In genomic region chr5:34657550-34657921, GRCh38 we compare ENCODE assay signal across 9 cellular contexts. TPM values are rescaled to one million over a fixed set of nuclear protein-coding genes. Genes with fewer than 3 reads are reported as not detected.
A peak's percentile ranks its signal among the peaks of the same experiment; 100 is the strongest.
DNase-seq lines count a peak whose midpoint lies in the region; ATAC-seq and TF ChIP-seq lines count a peak whose summit lies in the region.
"Had no signal": no experiment of that assay in that cellular context is flagged by ENCODE, and none has a peak within 500 bp of the region (broad histone marks: within the 10 kb centered on the region; RNA-seq: fewer than 3 reads in every experiment).

No MANE protein-coding gene starts in this region.

- no peak overlapping the region for H3K27ac Mint-ChIP-seq in T-helper 2 cell treated with Interferon-gamma antibody and Interleukin-4, amounts not matched to agents 5 μg/mL and 100 μg/mL, for 36 hours
- H3K27ac Mint-ChIP-seq in T-cell = peak overlapping the region; percentile 1 to 31

- H3K4me3 ChIP-seq in fibroblast of pulmonary artery (replicated peaks; ENCODE audit: low read depth, low read length) = peak overlapping the region; percentile 86

- peaks cover 52% of the 10 kb centered on the region for H3K27me3 Mint-ChIP-seq in T-helper 2 cell treated with Interferon-gamma antibody and Interleukin-4, amounts not matched to agents 5 μg/mL and 100 μg/mL, for 36 hours (ENCODE audit: low read depth)
- H3K27me3 Mint-ChIP-seq in T-cell = peaks cover 34 to 40% of the 10 kb centered on the region in 2 donors

- ATAC-seq in T-cell (replicated peaks in 1 of 4) (no peak), GM19395 (IDR thresholded peaks at IDR 0.05; ENCODE audit: unreplicated experiment) (no peak), HG03039 (IDR thresholded peaks at IDR 0.05; ENCODE audit: unreplicated experiment) (no peak)
- no peak for ATAC-seq in activated CD4-positive, CD25-positive, alpha-beta regulatory T cell treated with anti-CD3 and anti-CD28 coated beads, Interleukin-2, amount 50 U/mL, for 24 hours
- ATAC-seq: body of pancreas had no signal

- H3K9me3 Mint-ChIP-seq in T-helper 2 cell treated with Interferon-gamma antibody and Interleukin-4, amounts not matched to agents 5 μg/mL and 100 μg/mL, for 36 hours = no peaks in the 10 kb centered on the region
- no peaks in the 10 kb centered on the region for H3K9me3 Mint-ChIP-seq in T-cell

- peak overlapping the region; percentile 62 for H3K4me3 Mint-ChIP-seq in T-helper 2 cell treated with Interferon-gamma antibody and Interleukin-4, amounts not matched to agents 5 μg/mL and 100 μg/mL, for 36 hours
- H3K4me3 Mint-ChIP-seq in T-cell = peak overlapping the region; percentile 69 to 98 (median 76)

- no peak for TF ChIP-seq CTCF in fibroblast of pulmonary artery (IDR thresholded peaks at IDR 0.05; ENCODE audit: low read length, missing control alignments)

- no peaks in the 10 kb centered on the region for H3K36me3 Mint-ChIP-seq in T-helper 2 cell treated with Interferon-gamma antibody and Interleukin-4, amounts not matched to agents 5 μg/mL and 100 μg/mL, for 36 hours (ENCODE audit: low read depth)
- no peaks in the 10 kb centered on the region for H3K36me3 Mint-ChIP-seq in T-cell

- H3K4me1 Mint-ChIP-seq in T-helper 2 cell treated with Interferon-gamma antibody and Interleukin-4, amounts not matched to agents 5 μg/mL and 100 μg/mL, for 36 hours (ENCODE audit: low read depth) = peaks cover 2% of the 10 kb centered on the region
- H3K4me1 Mint-ChIP-seq in T-cell = peaks cover 21 to 26% (median 24%) of the 10 kb centered on the region in 3 donors

- CTCF ChIA-PET in T-cell (lab: Charles Lee) = no interaction called here

- POLR2A ChIA-PET in T-cell (lab: Charles Lee) = no interaction called here

- DNase-seq in T-helper 2 cell treated with Interferon-gamma antibody and Interleukin-4, amounts not matched to agents 5 μg/mL and 100 μg/mL, for 36 hours (ENCODE audit: low spot score) = no peak
- DNase-seq in T-helper 2 cell = no peak
- DNase-seq in T-cell = no peak
- peak; percentile 74 for DNase-seq in fibroblast of pulmonary artery (ENCODE audit: low read depth)
- peak; percentile 7 for DNase-seq in occipital lobe (lab: John Stamatoyannopoulos, UW)

RNA-seq across cellular contexts. Expression of gene RAI14, which starts 1.4 kb away (rescaled TPM):
- total RNA-seq in T-cell = 1 to 10 TPM in 2 of 5 donors, under 1 TPM in 3; 0.59 to 2.2 (median 0.96) TPM
- total RNA-seq in occipital lobe = 29.3 TPM

Comparison
In these comparisons a context has a peak if more than half of its experiments do, and no peak if none do; other contexts are left out.
1. DNase-seq: peak in fibroblast of pulmonary artery (single experiment) and occipital lobe (single experiment); none in T-helper 2 cell treated with Interferon-gamma antibody and Interleukin-4, amounts not matched to agents 5 μg/mL and 100 μg/mL, for 36 hours (single experiment), T-helper 2 cell (0 of 5) and T-cell (0 of 34).